ENCODE assay signal across 8 cellular contexts in the genomic region with DNA sequence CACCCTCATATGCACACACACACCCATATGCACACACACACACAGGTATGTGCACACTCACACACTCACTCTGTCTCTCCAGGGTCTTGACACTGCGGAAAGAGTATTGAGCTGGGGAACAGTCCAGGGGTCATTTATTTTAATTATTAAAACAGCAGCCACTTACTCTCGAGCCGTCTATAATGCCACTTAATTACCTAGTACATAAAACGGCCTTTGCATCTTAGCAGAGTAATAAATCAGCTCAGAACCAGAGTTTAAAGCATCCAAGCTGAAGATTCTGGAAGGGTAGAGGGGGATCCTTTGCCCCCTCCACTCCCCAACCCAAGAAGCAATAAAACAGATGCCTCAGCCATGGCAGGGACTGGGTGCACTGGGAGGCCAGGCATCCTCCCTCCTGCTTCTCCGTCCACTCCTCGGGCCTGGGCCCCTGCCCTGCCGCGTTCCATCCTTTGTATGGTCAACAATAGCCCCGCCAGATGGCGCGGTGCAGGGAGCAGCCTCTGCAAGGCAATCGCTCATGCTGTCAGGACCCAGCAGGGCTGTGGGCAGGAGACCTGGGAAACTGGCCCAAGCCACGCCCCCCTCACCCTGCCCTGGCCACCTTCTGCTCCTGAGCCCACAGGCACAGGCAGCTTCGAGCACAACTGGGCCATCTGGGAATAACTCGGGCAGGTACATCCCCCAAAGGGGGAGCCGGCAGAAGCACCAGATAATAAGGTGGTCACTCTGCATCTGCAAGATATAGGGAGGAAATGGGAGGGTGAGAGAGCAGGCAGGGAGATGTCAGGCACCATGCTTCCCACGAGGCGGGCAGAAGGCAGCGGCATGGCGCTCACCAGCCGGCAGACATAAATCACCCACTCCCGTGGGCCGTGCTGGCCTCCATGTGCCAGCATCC. TPM values are rescaled to one million over a fixed set of nuclear protein-coding genes. Genes with fewer than 3 reads are reported as not detected.
A peak's percentile ranks its signal among the peaks of the same experiment; 100 is the strongest.
DNase-seq lines count a peak whose midpoint lies in the region; ATAC-seq and TF ChIP-seq lines count a peak whose summit lies in the region.

No MANE protein-coding gene starts in this region.

- POLR2A ChIA-PET in HEK293 (lab: Yijun Ruan, JAX) (interaction anchor here (0.6 to 1.9 kb wide), 2 partner anchors 41 to 82 kb away, joined by 3 to 8 read pairs; partner anchors contain the start of genes CCDC85C, CCNK and SETD3), RWPE1 (lab: Yijun Ruan, JAX; ENCODE audit: low non-redundant PET) (no interaction called here)

- TF ChIP-seq CTCF in HEK293 (tag by site-specific recombination; IDR thresholded peaks at IDR 0.05): peak; percentile 78
- TF ChIP-seq CTCF in RWPE1 (conservative IDR thresholded peaks at IDR 0.05; ENCODE audit: low read depth): no peak; the same call in 1 of the 2 replicates
- TF ChIP-seq CTCF in gastroesophageal sphincter (IDR thresholded peaks at IDR 0.05): peak in 3 of 4 experiments; percentile 54 to 61 (median 60)
- TF ChIP-seq CTCF in ovary (IDR thresholded peaks at IDR 0.05): peak; percentile 23 to 40 (median 27)

- no peak overlapping the region for H3K27ac ChIP-seq in HEK293 (ENCODE audit: extremely low read depth, low read depth, low read length)
- H3K27ac ChIP-seq in RWPE1: peak overlapping the region; percentile 95
- H3K27ac ChIP-seq in gastroesophageal sphincter: peak overlapping the region; percentile 63 to 93 (median 86)
- H3K27ac ChIP-seq in ovary: no peak overlapping the region

- H3K9me3 ChIP-seq in HEK293 (ENCODE audit: control insufficient read depth, insufficient read depth, low read depth, low read length): no peaks in the 10 kb centered on the region
- H3K9me3 ChIP-seq in gastroesophageal sphincter: no peaks in the 10 kb centered on the region
- H3K9me3 ChIP-seq in ovary: no peaks in the 10 kb centered on the region

- DNase-seq in RWPE1 (ENCODE audit: low spot score): peak; percentile 33
- peak; percentile 76 to 89 (median 82) for DNase-seq in ovary
- DNase-seq in activated CD4-positive, alpha-beta T cell treated with anti-CD3 and anti-CD28 coated beads for 1 hour: no peak
- no peak for DNase-seq in RPMI8226
- no peak for DNase-seq in DMS114 treated with DMSO at 0.1 percent for 48 hours (lab: John Stamatoyannopoulos, UW; ENCODE audit: unreplicated experiment)

- TF ChIP-seq EP300 in gastroesophageal sphincter (IDR thresholded peaks at IDR 0.05) (no peak), ovary (IDR thresholded peaks at IDR 0.05) (no peak)

- ATAC-seq in gastroesophageal sphincter: peak; percentile 82
- ATAC-seq in GM19023 (IDR thresholded peaks at IDR 0.05; ENCODE audit: unreplicated experiment): no peak

- intact Hi-C loops in ovary (cut with DNase I): loop anchor here in 1 of 4 donors (5.0 kb wide), 2 partner anchors 36 to 64 kb away; no protein-coding TSS in a partner anchor

- peaks cover 29% of the 10 kb centered on the region for H3K4me1 ChIP-seq in HEK293 (ENCODE audit: control insufficient read depth, insufficient read depth, low read length)
- H3K4me1 ChIP-seq in gastroesophageal sphincter: peaks cover 19 to 93% (median 56%) of the 10 kb centered on the region in 3 donors
- peaks cover 12% of the 10 kb centered on the region for H3K4me1 ChIP-seq in ovary (ENCODE audit: insufficient read depth)

- no peaks in the 10 kb centered on the region for H3K27me3 ChIP-seq in gastroesophageal sphincter
- no peaks in the 10 kb centered on the region for H3K27me3 ChIP-seq in ovary

- WGBS in gastroesophageal sphincter (ENCODE audit: low coverage in 1 of 2), 2 donors: 24 to 36% methylated on average over 3 to 6 of the region's 23 CpGs
- WGBS in ovary, 3 donors: 33 to 39% (median 36%) methylated on average over 23 of the region's 23 CpGs

- CTCF ChIA-PET in HEK293 (lab: Yijun Ruan, JAX) (interaction anchor here (0.7 to 1.9 kb wide), 6 partner anchors 10 to 60 kb away, joined by 3 to 12 read pairs (median 4); no protein-coding TSS in a partner anchor), RWPE1 (lab: Yijun Ruan, JAX) (interaction anchor here (0.5 to 1.8 kb wide), 7 partner anchors 8 to 68 kb away, joined by 3 to 6 read pairs (median 4); no protein-coding TSS in a partner anchor)

- TF ChIP-seq POLR2A in gastroesophageal sphincter (IDR thresholded peaks at IDR 0.05) (no peak), ovary (IDR thresholded peaks at IDR 0.05) (no peak)

- no peaks in the 10 kb centered on the region for H3K36me3 ChIP-seq in HEK293 (ENCODE audit: control insufficient read depth in 2 of 2, insufficient read depth in 1 of 2, low read length in 2 of 2)
- H3K36me3 ChIP-seq in gastroesophageal sphincter: no peaks in the 10 kb centered on the region
- H3K36me3 ChIP-seq in ovary: no peaks in the 10 kb centered on the region

- H3K4me3 ChIP-seq in HEK293 (ENCODE audit: low read depth, low read length) (no peak overlapping the region), gastroesophageal sphincter (no peak overlapping the region), ovary (no peak overlapping the region)

TF ChIP-seq in HEK293, 187 proteins besides CTCF, POLR2A, EP300 and RAD21 (continues in another document):
- TF ChIP-seq ZNF302 (tag by site-specific recombination; IDR thresholded peaks at IDR 0.05; ENCODE audit: low read depth) (no peak), ZNF138 (tag by site-specific recombination; IDR thresholded peaks at IDR 0.05; ENCODE audit: borderline replicate concordance) (no peak), ZNF248 (tag by site-specific recombination; IDR thresholded peaks at IDR 0.05) (no peak), ZFP41 (tag by site-specific recombination; IDR thresholded peaks at IDR 0.05; ENCODE audit: borderline replicate concordance) (no peak), ZNF394 (tag by site-specific recombination; IDR thresholded peaks at IDR 0.05; ENCODE audit: borderline replicate concordance) (0 out of 2 replicates have a peak, but pooled peaks have one; percentile 26), IKZF3 (tag by site-specific recombination; IDR thresholded peaks at IDR 0.05) (no peak), ZNF37A (tag by site-specific recombination; IDR thresholded peaks at IDR 0.05) (no peak), ZNF274 (IDR thresholded peaks at IDR 0.05; ENCODE audit: low read length) (no peak), ZNF274 (tag by site-specific recombination; IDR thresholded peaks at IDR 0.05; ENCODE audit: borderline replicate concordance) (no peak), ZNF791 (tag by site-specific recombination; IDR thresholded peaks at IDR 0.05) (no peak), ZNF600 (tag by site-specific recombination; IDR thresholded peaks at IDR 0.05) (no peak), ZSCAN16 (tag by site-specific recombination; IDR thresholded peaks at IDR 0.05) (no peak), ZNF776 (tag by site-specific recombination; IDR thresholded peaks at IDR 0.05; ENCODE audit: borderline replicate concordance) (no peak), ZNF658 (tag by site-specific recombination; IDR thresholded peaks at IDR 0.05) (no peak), ZNF391 (tag by site-specific recombination; IDR thresholded peaks at IDR 0.05; ENCODE audit: borderline replicate concordance, low read depth) (no peak), KLF7 (tag by site-specific recombination; IDR thresholded peaks at IDR 0.05; ENCODE audit: borderline replicate concordance) (no peak)
- TF ChIP-seq, protein P1, sequence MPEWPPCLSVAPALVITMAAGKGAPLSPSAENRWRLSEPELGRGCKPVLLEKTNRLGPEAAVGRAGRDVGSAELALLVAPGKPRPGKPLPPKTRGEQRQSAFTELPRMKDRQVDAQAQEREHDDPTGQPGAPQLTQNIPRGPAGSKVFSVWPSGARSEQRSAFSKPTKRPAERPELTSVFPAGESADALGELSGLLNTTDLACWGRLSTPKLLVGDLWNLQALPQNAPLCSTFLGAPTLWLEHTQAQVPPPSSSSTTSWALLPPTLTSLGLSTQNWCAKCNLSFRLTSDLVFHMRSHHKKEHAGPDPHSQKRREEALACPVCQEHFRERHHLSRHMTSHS (tag by site-specific recombination; IDR thresholded peaks at IDR 0.05): 0 out of 2 replicates have a peak, but pooled peaks have one; percentile 18
- TF ChIP-seq, protein P2, sequence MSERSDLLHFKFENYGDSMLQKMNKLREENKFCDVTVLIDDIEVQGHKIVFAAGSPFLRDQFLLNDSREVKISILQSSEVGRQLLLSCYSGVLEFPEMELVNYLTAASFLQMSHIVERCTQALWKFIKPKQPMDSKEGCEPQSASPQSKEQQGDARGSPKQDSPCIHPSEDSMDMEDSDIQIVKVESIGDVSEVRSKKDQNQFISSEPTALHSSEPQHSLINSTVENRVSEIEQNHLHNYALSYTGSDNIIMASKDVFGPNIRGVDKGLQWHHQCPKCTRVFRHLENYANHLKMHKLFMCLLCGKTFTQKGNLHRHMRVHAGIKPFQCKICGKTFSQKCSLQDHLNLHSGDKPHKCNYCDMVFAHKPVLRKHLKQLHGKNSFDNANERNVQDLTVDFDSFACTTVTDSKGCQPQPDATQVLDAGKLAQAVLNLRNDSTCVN (tag by site-specific recombination; optimal IDR thresholded peaks at IDR 0.05): no peak
- TF ChIP-seq, protein P3, sequence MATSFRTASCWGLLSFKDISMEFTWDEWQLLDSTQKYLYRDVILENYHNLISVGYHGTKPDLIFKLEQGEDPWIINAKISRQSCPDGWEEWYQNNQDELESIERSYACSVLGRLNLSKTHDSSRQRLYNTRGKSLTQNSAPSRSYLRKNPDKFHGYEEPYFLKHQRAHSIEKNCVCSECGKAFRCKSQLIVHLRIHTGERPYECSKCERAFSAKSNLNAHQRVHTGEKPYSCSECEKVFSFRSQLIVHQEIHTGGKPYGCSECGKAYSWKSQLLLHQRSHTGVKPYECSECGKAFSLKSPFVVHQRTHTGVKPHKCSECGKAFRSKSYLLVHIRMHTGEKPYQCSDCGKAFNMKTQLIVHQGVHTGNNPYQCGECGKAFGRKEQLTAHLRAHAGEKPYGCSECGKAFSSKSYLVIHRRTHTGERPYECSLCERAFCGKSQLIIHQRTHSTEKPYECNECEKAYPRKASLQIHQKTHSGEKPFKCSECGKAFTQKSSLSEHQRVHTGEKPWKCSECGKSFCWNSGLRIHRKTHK (tag by site-specific recombination; IDR thresholded peaks at IDR 0.05): no peak
- TF ChIP-seq, protein P4, sequence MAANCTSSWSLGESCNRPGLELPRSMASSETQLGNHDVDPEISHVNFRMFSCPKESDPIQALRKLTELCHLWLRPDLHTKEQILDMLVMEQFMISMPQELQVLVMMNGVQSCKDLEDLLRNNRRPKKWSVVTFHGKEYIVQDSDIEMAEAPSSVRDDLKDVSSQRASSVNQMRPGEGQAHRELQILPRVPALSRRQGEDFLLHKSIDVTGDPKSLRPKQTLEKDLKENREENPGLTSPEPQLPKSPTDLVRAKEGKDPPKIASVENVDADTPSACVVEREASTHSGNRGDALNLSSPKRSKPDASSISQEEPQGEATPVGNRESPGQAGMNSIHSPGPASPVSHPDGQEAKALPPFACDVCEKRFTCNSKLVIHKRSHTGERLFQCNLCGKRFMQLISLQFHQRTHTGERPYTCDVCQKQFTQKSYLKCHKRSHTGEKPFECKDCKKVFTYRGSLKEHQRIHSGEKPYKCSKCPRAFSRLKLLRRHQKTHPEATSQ (tag by site-specific recombination; IDR thresholded peaks at IDR 0.05): no peak

RNA-seq across cellular contexts. Expression of gene CCDC85C, which starts 40.9 kb away (rescaled TPM):
- total RNA-seq in gastroesophageal sphincter: 10 to 100 TPM; 14.0 to 58.2 (median 25.0) TPM
- total RNA-seq in ovary: 10 to 100 TPM in 5 of 7 donors, 1 to 10 TPM in 2; 2.1 to 28.4 (median 13.2) TPM
- 1 to 10 TPM; 3.2 to 6.7 TPM for polyA plus RNA-seq in ovary

Comparison
In these comparisons a context has a peak if more than half of its experiments do, and no peak if none do; other contexts are left out.
1. H3K27ac ChIP-seq: peak in RWPE1 (single experiment) and gastroesophageal sphincter (4 of 4); none in HEK293 (single experiment) and ovary (0 of 2).
2. DNase-seq: peak in RWPE1 (single experiment) and ovary (5 of 5); none in activated CD4-positive, alpha-beta T cell treated with anti-CD3 and anti-CD28 coated beads for 1 hour (single experiment), RPMI8226 (single experiment) and DMS114 treated with DMSO at 0.1 percent for 48 hours (single experiment).